ENCODE assay signal across 8 cellular contexts in the genomic region with DNA sequence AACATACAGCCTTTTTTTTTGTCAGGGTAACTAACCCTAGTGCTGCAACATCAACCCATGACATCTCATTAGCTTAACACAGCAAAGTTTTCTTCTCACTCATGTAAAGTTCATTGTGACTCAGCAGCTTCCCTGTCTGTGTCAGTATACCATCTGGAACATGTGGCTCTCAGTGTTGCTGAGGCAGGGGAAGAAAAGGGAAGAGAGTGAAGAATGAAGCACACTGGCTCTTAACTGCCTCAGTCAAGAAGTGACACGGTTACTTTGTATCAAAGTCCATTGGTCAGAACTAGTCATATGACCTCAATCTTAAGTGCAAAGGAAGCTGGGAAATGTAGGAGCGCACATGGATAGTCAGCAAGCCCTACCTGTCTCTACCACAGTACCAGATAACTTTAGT.
A peak's percentile ranks its signal among the peaks of the same experiment; 100 is the strongest.
DNase-seq lines count a peak whose midpoint lies in the region; ATAC-seq, FAIRE-seq and TF ChIP-seq lines count a peak whose summit lies in the region.

No MANE protein-coding gene starts in this region.

- no peaks in the 10 kb centered on the region for H3K9me3 Mint-ChIP-seq in chondrocyte (ENCODE audit: low read depth)
- H3K9me3 Mint-ChIP-seq in natural killer cell treated with Interleukin-12 subunit alpha and Interleukin-12 subunit beta and Interleukin-15 and Interleukin-18, amount 100 ng/mL, for 72 hours: no peaks in the 10 kb centered on the region

- H3K4me1 ChIP-seq in Karpas-422 (ENCODE audit: low read length): no peaks in the 10 kb centered on the region

- no peak overlapping the region for H2AFZ ChIP-seq in Karpas-422 (ENCODE audit: low read length)

- H3K9me2 ChIP-seq in Karpas-422 (replicated peaks; ENCODE audit: insufficient read depth, low read length): no peaks in the 10 kb centered on the region

- no peaks in the 10 kb centered on the region for H3K79me2 ChIP-seq in Karpas-422 (ENCODE audit: low read length)

- peaks cover 31% of the 10 kb centered on the region for H3K4me1 Mint-ChIP-seq in chondrocyte (ENCODE audit: low read depth)
- peaks cover 0 to 3% of the 10 kb centered on the region in 2 donors for H3K4me1 Mint-ChIP-seq in natural killer cell treated with Interleukin-12 subunit alpha and Interleukin-12 subunit beta and Interleukin-15 and Interleukin-18, amount 100 ng/mL, for 72 hours (ENCODE audit: low read depth in 2 of 2)

- no peaks in the 10 kb centered on the region for H3K27me3 ChIP-seq in Karpas-422 (ENCODE audit: low read length)

- H3K36me3 Mint-ChIP-seq in chondrocyte (ENCODE audit: low read depth): no peaks in the 10 kb centered on the region
- H3K36me3 Mint-ChIP-seq in natural killer cell treated with Interleukin-12 subunit alpha and Interleukin-12 subunit beta and Interleukin-15 and Interleukin-18, amount 100 ng/mL, for 72 hours: no peaks in the 10 kb centered on the region

- no peak overlapping the region for H3K4me3 Mint-ChIP-seq in chondrocyte (ENCODE audit: unreplicated experiment)
- no peak overlapping the region for H3K4me3 Mint-ChIP-seq in natural killer cell treated with Interleukin-12 subunit alpha and Interleukin-12 subunit beta and Interleukin-15 and Interleukin-18, amount 100 ng/mL, for 72 hours

- FAIRE-seq in RCC 7860 (lab: Jason Lieb, UNC): no peak

- H3K4me3 ChIP-seq in Karpas-422 (ENCODE audit: low read length): no peak overlapping the region

- no peaks in the 10 kb centered on the region for H3K36me3 ChIP-seq in Karpas-422 (ENCODE audit: insufficient read depth, low read length)

- H3K9ac ChIP-seq in Karpas-422 (ENCODE audit: low read length): no peak overlapping the region

- no peaks in the 10 kb centered on the region for H4K20me1 ChIP-seq in Karpas-422 (ENCODE audit: insufficient read depth, low read depth, low read length)

- H3K4me2 ChIP-seq in Karpas-422 (ENCODE audit: low read depth, low read length, poor library complexity, severe bottlenecking): no peak overlapping the region

- no peak for TF ChIP-seq CTCF in chondrocyte (IDR thresholded peaks at IDR 0.05)

- H3K27ac Mint-ChIP-seq in chondrocyte (ENCODE audit: unreplicated experiment): peak overlapping the region; percentile 70
- H3K27ac Mint-ChIP-seq in natural killer cell treated with Interleukin-12 subunit alpha and Interleukin-12 subunit beta and Interleukin-15 and Interleukin-18, amount 100 ng/mL, for 72 hours: peak overlapping the region in 1 of 2 donors; percentile 35

- no peaks in the 10 kb centered on the region for H3K27me3 Mint-ChIP-seq in chondrocyte (ENCODE audit: low read depth)
- peaks cover 6 to 10% of the 10 kb centered on the region in 2 donors for H3K27me3 Mint-ChIP-seq in natural killer cell treated with Interleukin-12 subunit alpha and Interleukin-12 subunit beta and Interleukin-15 and Interleukin-18, amount 100 ng/mL, for 72 hours

- peak; percentile 74 for ATAC-seq in GM21390 (IDR thresholded peaks at IDR 0.05; ENCODE audit: unreplicated experiment)
- peak; percentile 50 to 89 for ATAC-seq in natural killer cell treated with Interleukin-12 subunit alpha and Interleukin-12 subunit beta and Interleukin-15 and Interleukin-18, amount 100 ng/mL, for 72 hours

- no peaks in the 10 kb centered on the region for H3K9me3 ChIP-seq in Karpas-422 (ENCODE audit: low read length)

- H3K27ac ChIP-seq in Karpas-422 (ENCODE audit: low read length): no peak overlapping the region

- DNase-seq in DMS 273 treated with DMSO at 0.1 percent for 48 hours (lab: John Stamatoyannopoulos, UW) (peak; percentile 15), Karpas-422 (peak; percentile 67), chondrocyte (ENCODE audit: low spot score) (no peak), RCC 7860 (ENCODE audit: low spot score) (no peak)
- no peak for DNase-seq in natural killer cell treated with Interleukin-12 subunit alpha and Interleukin-12 subunit beta and Interleukin-15 and Interleukin-18, amount 100 ng/mL, for 72 hours (ENCODE audit: low spot score)
- DNase-seq in stimulated activated CD4-positive, alpha-beta T cell treated with anti-CD3 and anti-CD28 coated beads, Interleukin-4, amount 100 ng/mL, for 1 hour: no peak
- no peak for DNase-seq in activated T-cell treated with anti-CD3 and anti-CD28 coated beads, Interleukin-2, amount 50 U/mL, for 1 hour

Comparison
In these comparisons a context has a peak if more than half of its experiments do, and no peak if none do; other contexts are left out.
1. DNase-seq: peak in DMS 273 treated with DMSO at 0.1 percent for 48 hours (single experiment) and Karpas-422 (single experiment); none in chondrocyte (single experiment), natural killer cell treated with Interleukin-12 subunit alpha and Interleukin-12 subunit beta and Interleukin-15 and Interleukin-18, amount 100 ng/mL, for 72 hours (single experiment), RCC 7860 (single experiment), stimulated activated CD4-positive, alpha-beta T cell treated with anti-CD3 and anti-CD28 coated beads, Interleukin-4, amount 100 ng/mL, for 1 hour (single experiment) and activated T-cell treated with anti-CD3 and anti-CD28 coated beads, Interleukin-2, amount 50 U/mL, for 1 hour (single experiment).